Comparison of ENCODE assay signal across 1 cellular context in the genomic region with DNA sequence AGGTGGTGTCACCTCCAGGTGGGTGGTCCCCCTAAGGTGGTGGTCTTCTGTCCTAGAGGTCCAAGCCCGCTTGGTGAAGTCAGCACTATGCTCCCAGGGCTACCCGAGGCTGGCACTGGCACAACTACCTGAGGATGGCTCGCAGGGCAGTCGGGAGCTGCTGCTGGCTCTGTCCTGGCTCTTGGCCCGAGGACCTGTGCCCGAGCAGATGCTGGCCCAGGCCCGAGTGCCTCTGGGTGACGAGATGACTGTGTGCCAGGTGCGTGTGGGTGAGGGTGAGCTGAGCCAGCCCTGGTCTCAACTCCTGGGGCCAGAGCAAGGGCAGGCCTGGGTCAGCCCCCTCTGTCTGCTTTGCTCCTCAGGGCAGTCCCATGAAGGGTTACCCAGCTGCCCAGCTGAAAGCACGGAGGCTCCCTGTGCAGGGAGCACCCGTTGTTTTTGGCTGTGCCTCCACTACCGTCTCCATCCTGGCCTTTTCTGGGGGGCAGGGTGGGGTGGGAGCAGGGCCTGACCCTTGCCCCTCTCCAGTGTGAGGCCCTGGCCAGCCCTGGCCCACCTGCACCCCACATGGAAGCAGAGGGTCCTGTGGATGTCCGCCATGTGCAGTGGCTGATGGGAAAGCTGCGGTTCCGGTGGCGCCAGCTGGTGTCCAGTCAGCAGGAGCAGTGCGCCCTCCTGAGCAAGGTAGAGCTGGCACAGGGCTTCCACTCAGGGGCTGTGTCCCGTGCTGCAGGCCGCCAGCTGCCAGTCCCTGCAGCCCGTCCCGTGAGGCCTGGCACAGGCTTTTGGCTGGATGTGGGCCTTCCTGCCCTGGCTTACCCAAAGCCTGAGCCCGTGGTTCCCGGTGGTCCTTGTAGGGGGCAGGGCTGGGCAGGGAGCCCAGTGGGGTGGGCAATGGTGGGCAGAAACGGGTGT.
TF ChIP-seq lines count a peak whose summit lies in the region.

No MANE protein-coding gene starts in this region.

TF ChIP-seq in GM12878, 131 proteins besides CTCF, POLR2A, EP300 and RAD21:
- TF ChIP-seq, protein P1, sequence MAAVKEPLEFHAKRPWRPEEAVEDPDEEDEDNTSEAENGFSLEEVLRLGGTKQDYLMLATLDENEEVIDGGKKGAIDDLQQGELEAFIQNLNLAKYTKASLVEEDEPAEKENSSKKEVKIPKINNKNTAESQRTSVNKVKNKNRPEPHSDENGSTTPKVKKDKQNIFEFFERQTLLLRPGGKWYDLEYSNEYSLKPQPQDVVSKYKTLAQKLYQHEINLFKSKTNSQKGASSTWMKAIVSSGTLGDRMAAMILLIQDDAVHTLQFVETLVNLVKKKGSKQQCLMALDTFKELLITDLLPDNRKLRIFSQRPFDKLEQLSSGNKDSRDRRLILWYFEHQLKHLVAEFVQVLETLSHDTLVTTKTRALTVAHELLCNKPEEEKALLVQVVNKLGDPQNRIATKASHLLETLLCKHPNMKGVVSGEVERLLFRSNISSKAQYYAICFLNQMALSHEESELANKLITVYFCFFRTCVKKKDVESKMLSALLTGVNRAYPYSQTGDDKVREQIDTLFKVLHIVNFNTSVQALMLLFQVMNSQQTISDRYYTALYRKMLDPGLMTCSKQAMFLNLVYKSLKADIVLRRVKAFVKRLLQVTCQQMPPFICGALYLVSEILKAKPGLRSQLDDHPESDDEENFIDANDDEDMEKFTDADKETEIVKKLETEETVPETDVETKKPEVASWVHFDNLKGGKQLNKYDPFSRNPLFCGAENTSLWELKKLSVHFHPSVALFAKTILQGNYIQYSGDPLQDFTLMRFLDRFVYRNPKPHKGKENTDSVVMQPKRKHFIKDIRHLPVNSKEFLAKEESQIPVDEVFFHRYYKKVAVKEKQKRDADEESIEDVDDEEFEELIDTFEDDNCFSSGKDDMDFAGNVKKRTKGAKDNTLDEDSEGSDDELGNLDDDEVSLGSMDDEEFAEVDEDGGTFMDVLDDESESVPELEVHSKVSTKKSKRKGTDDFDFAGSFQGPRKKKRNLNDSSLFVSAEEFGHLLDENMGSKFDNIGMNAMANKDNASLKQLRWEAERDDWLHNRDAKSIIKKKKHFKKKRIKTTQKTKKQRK (IDR thresholded peaks at IDR 0.05; ENCODE audit: low read depth, low read length): no peak
- TF ChIP-seq BHLHE40 (IDR thresholded peaks at IDR 0.05; ENCODE audit: borderline replicate concordance in 1 of 2, low read depth in 2 of 2, low read length in 1 of 2) (no peak), YBX1 (IDR thresholded peaks at IDR 0.05) (no peak), EED (IDR thresholded peaks at IDR 0.05; ENCODE audit: low read depth) (no peak), SMC3 (IDR thresholded peaks at IDR 0.05; ENCODE audit: borderline replicate concordance, low read length) (no peak), TCF7 (IDR thresholded peaks at IDR 0.05; ENCODE audit: borderline replicate concordance) (no peak), HCFC1 (IDR thresholded peaks at IDR 0.05; ENCODE audit: low read length) (no peak), SMAD1 (IDR thresholded peaks at IDR 0.05; ENCODE audit: low read depth, partially characterized antibody) (no peak), JUND (IDR thresholded peaks at IDR 0.05; ENCODE audit: low read depth, low read length) (no peak), PAX8 (IDR thresholded peaks at IDR 0.05) (no peak), IKZF1 (conservative IDR thresholded peaks at IDR 0.05) (no peak), GATAD2B (conservative IDR thresholded peaks at IDR 0.05; ENCODE audit: low read depth) (no peak), MEF2B (IDR thresholded peaks at IDR 0.05; ENCODE audit: partially characterized antibody, poor library complexity, severe bottlenecking) (no peak), FOXK2 (IDR thresholded peaks at IDR 0.05) (no peak), ZNF217 (IDR thresholded peaks at IDR 0.05) (no peak)
- TF ChIP-seq, protein P2, sequence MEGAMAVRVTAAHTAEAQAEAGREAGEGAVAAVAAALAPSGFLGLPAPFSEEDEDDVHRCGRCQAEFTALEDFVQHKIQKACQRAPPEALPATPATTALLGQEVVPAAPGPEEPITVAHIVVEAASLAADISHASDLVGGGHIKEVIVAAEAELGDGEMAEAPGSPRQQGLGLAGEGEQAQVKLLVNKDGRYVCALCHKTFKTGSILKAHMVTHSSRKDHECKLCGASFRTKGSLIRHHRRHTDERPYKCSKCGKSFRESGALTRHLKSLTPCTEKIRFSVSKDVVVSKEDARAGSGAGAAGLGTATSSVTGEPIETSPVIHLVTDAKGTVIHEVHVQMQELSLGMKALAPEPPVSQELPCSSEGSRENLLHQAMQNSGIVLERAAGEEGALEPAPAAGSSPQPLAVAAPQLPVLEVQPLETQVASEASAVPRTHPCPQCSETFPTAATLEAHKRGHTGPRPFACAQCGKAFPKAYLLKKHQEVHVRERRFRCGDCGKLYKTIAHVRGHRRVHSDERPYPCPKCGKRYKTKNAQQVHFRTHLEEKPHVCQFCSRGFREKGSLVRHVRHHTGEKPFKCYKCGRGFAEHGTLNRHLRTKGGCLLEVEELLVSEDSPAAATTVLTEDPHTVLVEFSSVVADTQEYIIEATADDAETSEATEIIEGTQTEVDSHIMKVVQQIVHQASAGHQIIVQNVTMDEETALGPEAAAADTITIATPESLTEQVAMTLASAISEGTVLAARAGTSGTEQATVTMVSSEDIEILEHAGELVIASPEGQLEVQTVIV (IDR thresholded peaks at IDR 0.05; ENCODE audit: borderline replicate concordance, partially characterized antibody): no peak
- TF ChIP-seq, protein P3, sequence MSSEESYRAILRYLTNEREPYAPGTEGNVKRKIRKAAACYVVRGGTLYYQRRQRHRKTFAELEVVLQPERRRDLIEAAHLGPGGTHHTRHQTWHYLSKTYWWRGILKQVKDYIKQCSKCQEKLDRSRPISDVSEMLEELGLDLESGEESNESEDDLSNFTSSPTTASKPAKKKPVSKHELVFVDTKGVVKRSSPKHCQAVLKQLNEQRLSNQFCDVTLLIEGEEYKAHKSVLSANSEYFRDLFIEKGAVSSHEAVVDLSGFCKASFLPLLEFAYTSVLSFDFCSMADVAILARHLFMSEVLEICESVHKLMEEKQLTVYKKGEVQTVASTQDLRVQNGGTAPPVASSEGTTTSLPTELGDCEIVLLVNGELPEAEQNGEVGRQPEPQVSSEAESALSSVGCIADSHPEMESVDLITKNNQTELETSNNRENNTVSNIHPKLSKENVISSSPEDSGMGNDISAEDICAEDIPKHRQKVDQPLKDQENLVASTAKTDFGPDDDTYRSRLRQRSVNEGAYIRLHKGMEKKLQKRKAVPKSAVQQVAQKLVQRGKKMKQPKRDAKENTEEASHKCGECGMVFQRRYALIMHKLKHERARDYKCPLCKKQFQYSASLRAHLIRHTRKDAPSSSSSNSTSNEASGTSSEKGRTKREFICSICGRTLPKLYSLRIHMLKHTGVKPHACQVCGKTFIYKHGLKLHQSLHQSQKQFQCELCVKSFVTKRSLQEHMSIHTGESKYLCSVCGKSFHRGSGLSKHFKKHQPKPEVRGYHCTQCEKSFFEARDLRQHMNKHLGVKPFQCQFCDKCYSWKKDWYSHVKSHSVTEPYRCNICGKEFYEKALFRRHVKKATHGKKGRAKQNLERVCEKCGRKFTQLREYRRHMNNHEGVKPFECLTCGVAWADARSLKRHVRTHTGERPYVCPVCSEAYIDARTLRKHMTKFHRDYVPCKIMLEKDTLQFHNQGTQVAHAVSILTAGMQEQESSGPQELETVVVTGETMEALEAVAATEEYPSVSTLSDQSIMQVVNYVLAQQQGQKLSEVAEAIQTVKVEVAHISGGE (CRISPR knock-in tag; IDR thresholded peaks at IDR 0.05): no peak
- TF ChIP-seq, protein P4, sequence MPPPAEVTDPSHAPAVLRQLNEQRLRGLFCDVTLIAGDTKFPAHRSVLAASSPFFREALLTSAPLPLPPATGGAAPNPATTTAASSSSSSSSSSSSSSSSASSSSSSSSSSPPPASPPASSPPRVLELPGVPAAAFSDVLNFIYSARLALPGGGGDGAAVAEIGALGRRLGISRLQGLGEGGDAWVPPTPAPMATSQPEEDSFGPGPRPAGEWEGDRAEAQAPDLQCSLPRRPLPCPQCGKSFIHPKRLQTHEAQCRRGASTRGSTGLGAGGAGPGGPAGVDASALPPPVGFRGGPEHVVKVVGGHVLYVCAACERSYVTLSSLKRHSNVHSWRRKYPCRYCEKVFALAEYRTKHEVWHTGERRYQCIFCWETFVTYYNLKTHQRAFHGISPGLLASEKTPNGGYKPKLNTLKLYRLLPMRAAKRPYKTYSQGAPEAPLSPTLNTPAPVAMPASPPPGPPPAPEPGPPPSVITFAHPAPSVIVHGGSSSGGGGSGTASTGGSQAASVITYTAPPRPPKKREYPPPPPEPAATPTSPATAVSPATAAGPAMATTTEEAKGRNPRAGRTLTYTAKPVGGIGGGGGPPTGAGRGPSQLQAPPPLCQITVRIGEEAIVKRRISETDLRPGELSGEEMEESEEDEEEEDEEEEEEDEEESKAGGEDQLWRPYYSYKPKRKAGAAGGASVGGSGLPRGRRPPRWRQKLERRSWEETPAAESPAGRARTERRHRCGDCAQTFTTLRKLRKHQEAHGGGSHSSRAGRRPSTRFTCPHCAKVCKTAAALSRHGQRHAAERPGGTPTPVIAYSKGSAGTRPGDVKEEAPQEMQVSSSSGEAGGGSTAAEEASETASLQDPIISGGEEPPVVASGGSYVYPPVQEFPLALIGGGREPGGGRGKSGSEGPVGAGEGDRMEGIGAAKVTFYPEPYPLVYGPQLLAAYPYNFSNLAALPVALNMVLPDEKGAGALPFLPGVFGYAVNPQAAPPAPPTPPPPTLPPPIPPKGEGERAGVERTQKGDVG (CRISPR knock-in tag; IDR thresholded peaks at IDR 0.05): no peak
- TF ChIP-seq, protein P5, sequence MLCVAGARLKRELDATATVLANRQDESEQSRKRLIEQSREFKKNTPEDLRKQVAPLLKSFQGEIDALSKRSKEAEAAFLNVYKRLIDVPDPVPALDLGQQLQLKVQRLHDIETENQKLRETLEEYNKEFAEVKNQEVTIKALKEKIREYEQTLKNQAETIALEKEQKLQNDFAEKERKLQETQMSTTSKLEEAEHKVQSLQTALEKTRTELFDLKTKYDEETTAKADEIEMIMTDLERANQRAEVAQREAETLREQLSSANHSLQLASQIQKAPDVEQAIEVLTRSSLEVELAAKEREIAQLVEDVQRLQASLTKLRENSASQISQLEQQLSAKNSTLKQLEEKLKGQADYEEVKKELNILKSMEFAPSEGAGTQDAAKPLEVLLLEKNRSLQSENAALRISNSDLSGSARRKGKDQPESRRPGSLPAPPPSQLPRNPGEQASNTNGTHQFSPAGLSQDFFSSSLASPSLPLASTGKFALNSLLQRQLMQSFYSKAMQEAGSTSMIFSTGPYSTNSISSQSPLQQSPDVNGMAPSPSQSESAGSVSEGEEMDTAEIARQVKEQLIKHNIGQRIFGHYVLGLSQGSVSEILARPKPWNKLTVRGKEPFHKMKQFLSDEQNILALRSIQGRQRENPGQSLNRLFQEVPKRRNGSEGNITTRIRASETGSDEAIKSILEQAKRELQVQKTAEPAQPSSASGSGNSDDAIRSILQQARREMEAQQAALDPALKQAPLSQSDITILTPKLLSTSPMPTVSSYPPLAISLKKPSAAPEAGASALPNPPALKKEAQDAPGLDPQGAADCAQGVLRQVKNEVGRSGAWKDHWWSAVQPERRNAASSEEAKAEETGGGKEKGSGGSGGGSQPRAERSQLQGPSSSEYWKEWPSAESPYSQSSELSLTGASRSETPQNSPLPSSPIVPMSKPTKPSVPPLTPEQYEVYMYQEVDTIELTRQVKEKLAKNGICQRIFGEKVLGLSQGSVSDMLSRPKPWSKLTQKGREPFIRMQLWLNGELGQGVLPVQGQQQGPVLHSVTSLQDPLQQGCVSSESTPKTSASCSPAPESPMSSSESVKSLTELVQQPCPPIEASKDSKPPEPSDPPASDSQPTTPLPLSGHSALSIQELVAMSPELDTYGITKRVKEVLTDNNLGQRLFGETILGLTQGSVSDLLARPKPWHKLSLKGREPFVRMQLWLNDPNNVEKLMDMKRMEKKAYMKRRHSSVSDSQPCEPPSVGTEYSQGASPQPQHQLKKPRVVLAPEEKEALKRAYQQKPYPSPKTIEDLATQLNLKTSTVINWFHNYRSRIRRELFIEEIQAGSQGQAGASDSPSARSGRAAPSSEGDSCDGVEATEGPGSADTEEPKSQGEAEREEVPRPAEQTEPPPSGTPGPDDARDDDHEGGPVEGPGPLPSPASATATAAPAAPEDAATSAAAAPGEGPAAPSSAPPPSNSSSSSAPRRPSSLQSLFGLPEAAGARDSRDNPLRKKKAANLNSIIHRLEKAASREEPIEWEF (IDR thresholded peaks at IDR 0.05; ENCODE audit: insufficient replicate concordance, low read depth, low read length): no peak
- TF ChIP-seq, protein P6, sequence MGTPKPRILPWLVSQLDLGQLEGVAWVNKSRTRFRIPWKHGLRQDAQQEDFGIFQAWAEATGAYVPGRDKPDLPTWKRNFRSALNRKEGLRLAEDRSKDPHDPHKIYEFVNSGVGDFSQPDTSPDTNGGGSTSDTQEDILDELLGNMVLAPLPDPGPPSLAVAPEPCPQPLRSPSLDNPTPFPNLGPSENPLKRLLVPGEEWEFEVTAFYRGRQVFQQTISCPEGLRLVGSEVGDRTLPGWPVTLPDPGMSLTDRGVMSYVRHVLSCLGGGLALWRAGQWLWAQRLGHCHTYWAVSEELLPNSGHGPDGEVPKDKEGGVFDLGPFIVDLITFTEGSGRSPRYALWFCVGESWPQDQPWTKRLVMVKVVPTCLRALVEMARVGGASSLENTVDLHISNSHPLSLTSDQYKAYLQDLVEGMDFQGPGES (IDR thresholded peaks at IDR 0.05): no peak
